ENCODE assay signal across 11 cellular contexts in genomic region chr2:1605659-1606400, GRCh38.
DNase-seq lines count a peak whose midpoint lies in the region; ATAC-seq, FAIRE-seq and TF ChIP-seq lines count a peak whose summit lies in the region.
"Had no signal": no experiment of that assay in that cellular context is flagged by ENCODE, and none has a peak within 500 bp of the region (broad histone marks: within the 10 kb centered on the region; RNA-seq: fewer than 3 reads in every experiment).

No MANE protein-coding gene starts in this region.

- H3K9ac ChIP-seq in PC-3 (ENCODE audit: low read length), result no peak overlapping the region

- H3K79me2 ChIP-seq in osteoblast (ENCODE audit: insufficient read depth, low read length) (no peaks in the 10 kb centered on the region), PC-3 (ENCODE audit: low read length) (no peaks in the 10 kb centered on the region)

- ATAC-seq in heart left ventricle, result peak in 3 of 4 donors; percentile 48 to 69 (median 49)
- no peak for ATAC-seq in PC-3

- no peaks in the 10 kb centered on the region for H3F3A ChIP-seq in PC-3 (ENCODE audit: low read length, unreplicated experiment)

- CTCF ChIA-PET in PC-3 (lab: Charles Lee), result no interaction called here

- peak; percentile 89 for DNase-seq in Daoy (ENCODE audit: low read depth)
- DNase-seq in RCC 7860 (ENCODE audit: low spot score), result peak; percentile 94
- DNase-seq in heart left ventricle, result peak in 4 of 5 donors; percentile 49 to 82 (median 66)
- DNase-seq in osteoblast (ENCODE audit: insufficient read length, low spot score, missing footprints), result peak; percentile 87
- no peak for DNase-seq in central memory CD4-positive, alpha-beta T cell
- DNase-seq in NCI-H2227 (lab: John Stamatoyannopoulos, UW; ENCODE audit: unreplicated experiment), result no peak
- no peak for DNase-seq in frontal cortex (ENCODE audit: low spot score in 2 of 2)
- DNase-seq in PC-3, result no peak
- DNase-seq: DND-41; effector CD4-positive, alpha-beta T cell; NCI-H1694 treated with DMSO at 0.1 percent for 48 hours had no signal

- TF ChIP-seq CTCF in heart left ventricle (IDR thresholded peaks at IDR 0.05), result no peak
- TF ChIP-seq CTCF in osteoblast (IDR thresholded peaks at IDR 0.05; ENCODE audit: extremely low read depth, low read depth, low read length), result no peak
- TF ChIP-seq CTCF in PC-3 (conservative IDR thresholded peaks at IDR 0.05; ENCODE audit: low read depth, low read length), result no peak

- no peaks in the 10 kb centered on the region for H3K27me3 ChIP-seq in heart left ventricle
- peaks cover 12% of the 10 kb centered on the region for H3K27me3 ChIP-seq in osteoblast (ENCODE audit: insufficient read depth, low read length)
- no peaks in the 10 kb centered on the region for H3K27me3 ChIP-seq in PC-3 (ENCODE audit: low read length)

- FAIRE-seq in RCC 7860 (lab: Jason Lieb, UNC), result peak; percentile 72
- no peak for FAIRE-seq in frontal cortex (lab: Jason Lieb, UNC)

- H3K36me3 ChIP-seq in heart left ventricle, result no peaks in the 10 kb centered on the region
- H3K36me3 ChIP-seq in osteoblast (ENCODE audit: insufficient read depth, low read length), result no peaks in the 10 kb centered on the region
- H3K36me3 ChIP-seq in PC-3 (ENCODE audit: low read depth, low read length), result no peaks in the 10 kb centered on the region

- TF ChIP-seq POLR2A in heart left ventricle (IDR thresholded peaks at IDR 0.05), result no peak

- H3K4me2 ChIP-seq in osteoblast (ENCODE audit: insufficient read depth, low read length), result peak overlapping the region; percentile 73
- no peak overlapping the region for H3K4me2 ChIP-seq in PC-3 (ENCODE audit: low read length)

- H3K4me1 ChIP-seq in heart left ventricle (peaks cover 0 to 50% (median 30%) of the 10 kb centered on the region in 12 donors), osteoblast (ENCODE audit: insufficient read depth, low read length) (peaks cover 10% of the 10 kb centered on the region), PC-3 (ENCODE audit: insufficient read depth, low read length) (peaks cover 21% of the 10 kb centered on the region)

- H3K27ac ChIP-seq in heart left ventricle, result peak overlapping the region; percentile 19 to 86 (median 60)
- no peak overlapping the region for H3K27ac ChIP-seq in osteoblast (ENCODE audit: low read depth, low read length)
- no peak overlapping the region for H3K27ac ChIP-seq in PC-3 (ENCODE audit: low read length)

- H3K9me2 ChIP-seq in PC-3 (replicated peaks; ENCODE audit: low read length), result no peaks in the 10 kb centered on the region

- WGBS in heart left ventricle, 4 donors, result 44 to 51% (median 46%) methylated on average over 27 to 28 of the region's 28 CpGs

- intact Hi-C loops in heart left ventricle (cut with DNase I), result no loop called here
- intact Hi-C loops in PC-3 (cut with micrococcal nuclease), result no loop called here

- H2AFZ ChIP-seq in osteoblast (ENCODE audit: low read length), result peak overlapping the region; percentile 43
- no peak overlapping the region for H2AFZ ChIP-seq in PC-3 (ENCODE audit: low read length)

- H4K20me1 ChIP-seq in osteoblast (ENCODE audit: insufficient read depth, low read length), result no peaks in the 10 kb centered on the region
- H4K20me1 ChIP-seq in PC-3 (ENCODE audit: low read length), result no peaks in the 10 kb centered on the region

- POLR2A ChIA-PET in PC-3 (lab: Charles Lee; ENCODE audit: unreplicated experiment), result no interaction called here

- H3K4me3 ChIP-seq in heart left ventricle, result peak overlapping the region in 5 of 12 donors; percentile 0 to 31 (median 2)
- H3K4me3 ChIP-seq in osteoblast (ENCODE audit: insufficient read depth, low read length), result peak overlapping the region; percentile 50
- H3K4me3 ChIP-seq in PC-3 (ENCODE audit: low read length), result no peak overlapping the region

- BruUV-seq in PC-3 (replicated peaks; lab: Mats Ljungman, UMichigan), result no TSS peak

- H3K9me3 ChIP-seq in heart left ventricle (no peaks in the 10 kb centered on the region), osteoblast (ENCODE audit: low read depth, low read length) (no peaks in the 10 kb centered on the region), PC-3 (ENCODE audit: low read length) (no peaks in the 10 kb centered on the region)

Comparison
In these comparisons a context has a peak if more than half of its experiments do, and no peak if none do; other contexts are left out.
1. DNase-seq: peak in Daoy (single experiment), RCC 7860 (single experiment), heart left ventricle (4 of 5) and osteoblast (single experiment); none in central memory CD4-positive, alpha-beta T cell (single experiment), NCI-H2227 (single experiment), frontal cortex (0 of 2) and PC-3 (single experiment).
2. H3K27ac ChIP-seq: peak in heart left ventricle (12 of 12); none in osteoblast (single experiment) and PC-3 (single experiment).